7 cellular contexts compared by ENCODE assay signal in genomic region chr1:119811985-119812557, GRCh38. TPM values are rescaled to one million over a fixed set of nuclear protein-coding genes. Genes with fewer than 3 reads are reported as not detected.
"Had no signal": no experiment of that assay in that cellular context is flagged by ENCODE, and none has a peak within 500 bp of the region (broad histone marks: within the 10 kb centered on the region; RNA-seq: fewer than 3 reads in every experiment).

No MANE protein-coding gene starts in this region.

- H3K4me3 ChIP-seq: GM23338 had no signal

- H2AFZ ChIP-seq: GM23338 had no signal

- DNase-seq: H9, HCEC 1CT had no signal

- ATAC-seq: GM23338 had no signal

- FAIRE-seq: H1, H54, HTR-8/SVneo had no signal

- H3K4me2 ChIP-seq: GM23338 had no signal

RNA-seq across cellular contexts. Expression of gene REG4, which starts 0.8 kb away (rescaled TPM):
- total RNA-seq: GM23338, H1, H9 had no signal
- polyA plus RNA-seq: GM23338, H1, IgD-negative memory B cell had no signal

RNA-seq across cellular contexts. Expression of gene HMGCS2, which starts 43.4 kb away (rescaled TPM):
- total RNA-seq: GM23338, H1, H9 had no signal
- polyA plus RNA-seq: GM23338, H1, IgD-negative memory B cell had no signal
